In the genomic region with DNA sequence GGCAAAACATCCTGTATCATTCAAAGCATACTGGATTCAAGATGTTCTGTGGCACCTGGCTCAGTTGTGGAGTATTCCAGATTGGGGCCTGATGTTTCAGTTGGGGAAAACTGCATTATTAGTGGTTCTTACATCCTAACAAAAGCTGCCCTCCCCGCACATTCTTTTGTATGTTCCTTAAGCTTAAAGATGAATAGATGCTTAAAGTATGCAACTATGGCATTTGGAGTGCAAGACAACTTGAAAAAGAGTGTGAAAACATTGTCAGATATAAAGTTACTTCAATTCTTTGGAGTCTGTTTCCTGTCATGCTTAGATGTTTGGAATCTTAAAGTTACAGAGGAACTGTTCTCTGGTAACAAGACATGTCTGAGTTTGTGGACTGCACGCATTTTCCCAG, we compare ENCODE assay signal across 1 cellular context.
TF ChIP-seq lines count a peak whose summit lies in the region.

No MANE protein-coding gene starts in this region.

TF ChIP-seq in IMR-90, 13 proteins besides CTCF, POLR2A, EP300 and RAD21:
- TF ChIP-seq SMC3 (IDR thresholded peaks at IDR 0.05; ENCODE audit: low read depth, low read length) (no peak), BHLHE40 (IDR thresholded peaks at IDR 0.05; ENCODE audit: low read depth, low read length) (no peak), MAZ (IDR thresholded peaks at IDR 0.05; ENCODE audit: borderline replicate concordance, low read depth, low read length) (no peak), FOS (IDR thresholded peaks at IDR 0.05; ENCODE audit: low read depth, low read length) (no peak)
- TF ChIP-seq, protein P1, sequence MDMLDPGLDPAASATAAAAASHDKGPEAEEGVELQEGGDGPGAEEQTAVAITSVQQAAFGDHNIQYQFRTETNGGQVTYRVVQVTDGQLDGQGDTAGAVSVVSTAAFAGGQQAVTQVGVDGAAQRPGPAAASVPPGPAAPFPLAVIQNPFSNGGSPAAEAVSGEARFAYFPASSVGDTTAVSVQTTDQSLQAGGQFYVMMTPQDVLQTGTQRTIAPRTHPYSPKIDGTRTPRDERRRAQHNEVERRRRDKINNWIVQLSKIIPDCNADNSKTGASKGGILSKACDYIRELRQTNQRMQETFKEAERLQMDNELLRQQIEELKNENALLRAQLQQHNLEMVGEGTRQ (IDR thresholded peaks at IDR 0.05; ENCODE audit: low read depth, low read length), result no peak
